ENCODE assay signal across 27 cellular contexts in genomic region chr12:90338365-90338764, GRCh38.
"Had no signal": no experiment of that assay in that cellular context is flagged by ENCODE, and none has a peak within 500 bp of the region (broad histone marks: within the 10 kb centered on the region; RNA-seq: fewer than 3 reads in every experiment).

No MANE protein-coding gene starts in this region.

- H3K27me3 Mint-ChIP-seq: natural killer cell treated with Interleukin-12 subunit alpha and Interleukin-12 subunit beta and Interleukin-15 and Interleukin-18, amount 100 ng/mL, for 72 hours had no signal

- ATAC-seq: mucosa of descending colon; naive thymus-derived CD4-positive, alpha-beta T cell; natural killer cell treated with Interleukin-12 subunit alpha and Interleukin-12 subunit beta and Interleukin-15 and Interleukin-18, amount 100 ng/mL, for 72 hours; pancreas; right cardiac atrium; sciatic nerve; stimulated activated naive B cell treated with anti-CD40 and anti-IgM and Interleukin-4, amounts not matched to agents 10 μg/mL and 1 μg/mL and 100 μg/mL, for 72 hours; stimulated activated naive CD8-positive, alpha-beta T cell treated with anti-CD3 and anti-CD28 coated beads, Interleukin-15, Interleukin-2, amounts not matched to agents 100 U/mL and 50 U/mL, for 24 hours had no signal

- H3K27ac Mint-ChIP-seq: naive thymus-derived CD4-positive, alpha-beta T cell; natural killer cell treated with Interleukin-12 subunit alpha and Interleukin-12 subunit beta and Interleukin-15 and Interleukin-18, amount 100 ng/mL, for 72 hours; stimulated activated naive B cell treated with anti-CD40 and anti-IgM and Interleukin-4, amounts not matched to agents 10 μg/mL and 1 μg/mL and 100 μg/mL, for 72 hours had no signal

- H3K36me3 ChIP-seq: left ventricle myocardium inferior, pancreas, prostate gland, stomach, thoracic aorta, tibial artery, uterus had no signal

- DNase-seq: islet precursor cell; left ventricle myocardium inferior; midbrain; mucosa of descending colon; naive thymus-derived CD4-positive, alpha-beta T cell; nucleus accumbens; pancreas; posterior cingulate gyrus; retina; right cardiac atrium; stimulated activated CD4-positive, alpha-beta T cell treated with anti-CD3 and anti-CD28 coated beads, Interleukin-12 subunit alpha, Interleukin-12 subunit beta, amount 100 ng/mL, for 4 hours; stimulated activated CD4-positive, alpha-beta T cell treated with anti-CD3 and anti-CD28 coated beads, Interleukin-15, amount 100 ng/mL, for 24 hours; stimulated activated CD4-positive, alpha-beta T cell treated with anti-CD3 and anti-CD28 coated beads, Interleukin-2, amount 100 ng/mL, for 24 hours; stimulated activated CD4-positive, alpha-beta T cell treated with anti-CD3 and anti-CD28 coated beads, Interleukin-4, amount 100 ng/mL, for 1 hour; stimulated activated naive B cell treated with anti-CD40 and anti-IgM and Interleukin-4, amounts not matched to agents 10 μg/mL and 1 μg/mL and 100 μg/mL, for 72 hours; stimulated activated naive CD8-positive, alpha-beta T cell treated with anti-CD3 and anti-CD28 coated beads, Interleukin-15, Interleukin-2, amounts not matched to agents 100 U/mL and 50 U/mL, for 24 hours; stomach; tibial artery; trophoblast cell; uterus had no signal

- H3K4me3 Mint-ChIP-seq: naive thymus-derived CD4-positive, alpha-beta T cell; natural killer cell treated with Interleukin-12 subunit alpha and Interleukin-12 subunit beta and Interleukin-15 and Interleukin-18, amount 100 ng/mL, for 72 hours; stimulated activated naive B cell treated with anti-CD40 and anti-IgM and Interleukin-4, amounts not matched to agents 10 μg/mL and 1 μg/mL and 100 μg/mL, for 72 hours had no signal

- H3K27me3 ChIP-seq: hepatocyte, pancreas, tibial artery, uterus had no signal

- H3K9me3 Mint-ChIP-seq: naive thymus-derived CD4-positive, alpha-beta T cell; natural killer cell treated with Interleukin-12 subunit alpha and Interleukin-12 subunit beta and Interleukin-15 and Interleukin-18, amount 100 ng/mL, for 72 hours; stimulated activated naive B cell treated with anti-CD40 and anti-IgM and Interleukin-4, amounts not matched to agents 10 μg/mL and 1 μg/mL and 100 μg/mL, for 72 hours had no signal

- H3K27ac ChIP-seq: hepatocyte, left ventricle myocardium inferior, pancreas, prostate gland, skin epidermis, stomach, thoracic aorta, tibial artery, uterus had no signal

- H3K36me3 Mint-ChIP-seq: naive thymus-derived CD4-positive, alpha-beta T cell; natural killer cell treated with Interleukin-12 subunit alpha and Interleukin-12 subunit beta and Interleukin-15 and Interleukin-18, amount 100 ng/mL, for 72 hours; stimulated activated naive B cell treated with anti-CD40 and anti-IgM and Interleukin-4, amounts not matched to agents 10 μg/mL and 1 μg/mL and 100 μg/mL, for 72 hours had no signal

- H3K9me3 ChIP-seq: left ventricle myocardium inferior, mucosa of descending colon, pancreas, prostate gland, stomach, thoracic aorta, tibial artery, uterus had no signal

- H3K4me1 Mint-ChIP-seq: naive thymus-derived CD4-positive, alpha-beta T cell; stimulated activated naive B cell treated with anti-CD40 and anti-IgM and Interleukin-4, amounts not matched to agents 10 μg/mL and 1 μg/mL and 100 μg/mL, for 72 hours had no signal

- H3K4me1 ChIP-seq: left ventricle myocardium inferior, pancreas, prostate gland, stomach, tibial artery, uterus had no signal

- H3K4me3 ChIP-seq: hepatocyte, left ventricle myocardium inferior, lung, mucosa of descending colon, pancreas, prostate gland, skin epidermis, stomach, thoracic aorta, tibial artery, uterus had no signal
